Comparison of ENCODE assay signal across 11 cellular contexts in the genomic region with DNA sequence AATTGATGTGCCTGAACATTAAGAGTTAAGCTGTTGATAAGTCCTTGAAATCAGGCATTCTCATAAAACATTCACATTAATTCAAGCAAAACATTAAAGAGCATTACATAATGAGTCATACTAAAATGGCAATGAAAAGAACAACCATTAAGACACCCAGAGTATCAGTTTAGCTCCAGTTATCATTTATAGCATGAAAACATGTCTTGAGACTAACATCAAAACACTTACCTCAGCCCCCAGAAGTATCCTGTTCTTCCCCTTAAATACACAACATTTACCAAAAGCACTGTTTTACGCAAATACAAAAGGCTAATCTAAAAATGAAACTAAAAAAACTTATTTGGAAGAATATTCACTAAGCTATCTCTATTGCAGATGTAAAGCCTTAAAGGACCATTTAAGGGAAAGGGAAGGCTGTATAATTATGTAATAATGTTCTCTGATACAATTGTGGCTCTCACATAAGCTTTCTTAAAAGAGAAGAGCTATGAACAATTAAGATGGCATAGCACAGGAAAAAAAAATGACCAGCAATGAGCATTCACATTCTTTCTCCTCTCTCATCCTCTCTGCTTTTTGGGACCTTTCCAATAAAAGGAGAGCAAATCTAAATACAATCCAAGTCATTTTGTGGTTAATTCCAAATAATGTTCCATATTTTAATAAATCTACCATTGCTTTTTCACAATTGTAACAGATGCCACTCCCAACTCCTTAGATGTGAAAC. TPM values are rescaled to one million over a fixed set of nuclear protein-coding genes. Genes with fewer than 3 reads are reported as not detected.
DNase-seq lines count a peak whose midpoint lies in the region; ATAC-seq and TF ChIP-seq lines count a peak whose summit lies in the region.
"Had no signal": no experiment of that assay in that cellular context is flagged by ENCODE, and none has a peak within 500 bp of the region (broad histone marks: within the 10 kb centered on the region; RNA-seq: fewer than 3 reads in every experiment).

No MANE protein-coding gene starts in this region.

- ATAC-seq in PC-3 (peak; percentile 61), GM18861 (IDR thresholded peaks at IDR 0.05; ENCODE audit: unreplicated experiment) (no peak)
- no peak for ATAC-seq in naive thymus-derived CD8-positive, alpha-beta T cell

- no peaks in the 10 kb centered on the region for H3K9me3 Mint-ChIP-seq in HFFc6
- no peaks in the 10 kb centered on the region for H3K9me3 Mint-ChIP-seq in naive thymus-derived CD8-positive, alpha-beta T cell

- no peaks in the 10 kb centered on the region; the same call in 1 of the 2 replicates for H3K27me3 Mint-ChIP-seq in HFFc6 (ENCODE audit: insufficient read depth)
- no peaks in the 10 kb centered on the region for H3K27me3 Mint-ChIP-seq in naive thymus-derived CD8-positive, alpha-beta T cell

- TF ChIP-seq CTCF in GM12865 (IDR thresholded peaks at IDR 0.05; ENCODE audit: insufficient read depth, low read depth, low read length, missing control alignments) (no peak), HFFc6 (IDR thresholded peaks at IDR 0.05) (no peak), PC-3 (conservative IDR thresholded peaks at IDR 0.05; ENCODE audit: low read depth, low read length) (no peak)

- H2AFZ ChIP-seq in PC-3 (ENCODE audit: low read length) = no peak overlapping the region

- H3K27me3 ChIP-seq in PC-3 (ENCODE audit: low read length) = no peaks in the 10 kb centered on the region

- CTCF ChIA-PET in PC-3 (lab: Charles Lee) = no interaction called here

- H3K79me2 ChIP-seq in PC-3 (ENCODE audit: low read length) = peaks cover 61% of the 10 kb centered on the region

- peak overlapping the region; percentile 39 for H3K27ac Mint-ChIP-seq in HFFc6
- H3K27ac Mint-ChIP-seq in naive thymus-derived CD8-positive, alpha-beta T cell = peak overlapping the region in 5 of 10 donors; percentile 2 to 54 (median 7)

- H3K9ac ChIP-seq in PC-3 (ENCODE audit: low read length) = no peak overlapping the region

- POLR2A ChIA-PET in PC-3 (lab: Charles Lee; ENCODE audit: unreplicated experiment) = no interaction called here
- POLR2A ChIA-PET in naive thymus-derived CD8-positive, alpha-beta T cell (lab: Charles Lee) = no interaction called here

- BruUV-seq in PC-3 (replicated peaks; lab: Mats Ljungman, UMichigan) = no TSS peak

- H3K4me3 ChIP-seq in GM12865 (ENCODE audit: low read depth, low read length) (no peak overlapping the region; the same call in 1 of the 2 replicates), PC-3 (ENCODE audit: low read length) (no peak overlapping the region)
- H3K4me3 ChIP-seq: thoracic aorta had no signal

- H3K4me2 ChIP-seq in PC-3 (ENCODE audit: low read length) = peak overlapping the region; percentile 2; the same call in 1 of the 2 replicates

- no peaks in the 10 kb centered on the region for H3K9me2 ChIP-seq in PC-3 (replicated peaks; ENCODE audit: low read length)

- H3F3A ChIP-seq in PC-3 (ENCODE audit: low read length, unreplicated experiment) = no peaks in the 10 kb centered on the region

- peaks cover 17% of the 10 kb centered on the region for H3K4me1 Mint-ChIP-seq in HFFc6 (ENCODE audit: low read depth)
- H3K4me1 Mint-ChIP-seq in naive thymus-derived CD8-positive, alpha-beta T cell = peaks cover 11 to 30% (median 29%) of the 10 kb centered on the region in 4 donors

- no peaks in the 10 kb centered on the region for H3K36me3 ChIP-seq in PC-3 (ENCODE audit: low read depth, low read length)
- H3K36me3 ChIP-seq: thoracic aorta had no signal

- peak overlapping the region; percentile 65 for H3K4me3 Mint-ChIP-seq in HFFc6
- H3K4me3 Mint-ChIP-seq in naive thymus-derived CD8-positive, alpha-beta T cell = peak overlapping the region in 7 of 10 donors; percentile 1 to 28 (median 18)

- no peaks in the 10 kb centered on the region for H4K20me1 ChIP-seq in PC-3 (ENCODE audit: low read length)

- no peaks in the 10 kb centered on the region for H3K9me3 ChIP-seq in PC-3 (ENCODE audit: low read length)
- H3K9me3 ChIP-seq: thoracic aorta had no signal

- peaks cover 10% of the 10 kb centered on the region for H3K4me1 ChIP-seq in PC-3 (ENCODE audit: insufficient read depth, low read length)

- no peak overlapping the region for H3K27ac ChIP-seq in PC-3 (ENCODE audit: low read length)
- H3K27ac ChIP-seq: thoracic aorta had no signal

- intact Hi-C loops in PC-3 (cut with micrococcal nuclease) = no loop called here

- no peaks in the 10 kb centered on the region for H3K36me3 Mint-ChIP-seq in HFFc6 (ENCODE audit: low read depth)
- peaks cover 3 to 15% (median 4%) of the 10 kb centered on the region in 3 donors for H3K36me3 Mint-ChIP-seq in naive thymus-derived CD8-positive, alpha-beta T cell

- DNase-seq in GM12865 (ENCODE audit: low read depth) (peak; percentile 38), HFFc6 (no peak), PC-3 (no peak), NK-92 (lab: John Stamatoyannopoulos, UW; ENCODE audit: unreplicated experiment) (no peak), NCI-H1694 treated with DMSO at 0.1 percent for 48 hours (lab: John Stamatoyannopoulos, UW) (no peak), NCI-H524 treated with DMSO at 0.1 percent for 48 hours (lab: John Stamatoyannopoulos, UW) (no peak)
- no peak for DNase-seq in naive thymus-derived CD8-positive, alpha-beta T cell
- DNase-seq: NCI-H1105; stimulated activated CD4-positive, alpha-beta T cell treated with anti-CD3 and anti-CD28 coated beads, Interleukin-15, amount 100 ng/mL, for 24 hours had no signal

RNA-seq across cellular contexts. Expression of a gene that starts 23.7 kb away (rescaled TPM):
- total RNA-seq in HFFc6 (2021; fragmentation: NEBNext Ultra II Directional; extraction: Animal tissue kit (Norgen Biotek cat#: 25700)) = 10 to 100 TPM; 28.4 to 37.9 (median 31.2) TPM
- total RNA-seq in PC-3 (2014; rRNA removed) = 33.0 and 40.3 TPM in 2 replicates
- total RNA-seq in naive thymus-derived CD8-positive, alpha-beta T cell = 10 to 100 TPM; 19.1 to 19.5 TPM
- polyA plus RNA-seq in naive thymus-derived CD8-positive, alpha-beta T cell = 10 to 100 TPM; 36.5 to 42.1 (median 36.7) TPM
